In genomic region chr1:35857830-35858229, GRCh38 we compare ENCODE assay signal across 11 cellular contexts. TPM values are rescaled to one million over a fixed set of nuclear protein-coding genes. Genes with fewer than 3 reads are reported as not detected.
DNase-seq lines count a peak whose midpoint lies in the region; ATAC-seq and TF ChIP-seq lines count a peak whose summit lies in the region.
"Had no signal": no experiment of that assay in that cellular context is flagged by ENCODE, and none has a peak within 500 bp of the region (broad histone marks: within the 10 kb centered on the region; RNA-seq: fewer than 3 reads in every experiment).

No MANE protein-coding gene starts in this region.

- H3K9me3 Mint-ChIP-seq in activated naive CD4-positive, alpha-beta T cell treated with anti-CD3 and anti-CD28 coated beads, Interleukin-2, amount 50 U/mL, for 72 hours, result no peaks in the 10 kb centered on the region

- H3K79me2 ChIP-seq in MM.1S (ENCODE audit: low read length), result no peaks in the 10 kb centered on the region

- H3F3A ChIP-seq in MM.1S (ENCODE audit: insufficient read depth, low read length), result no peaks in the 10 kb centered on the region

- no peak overlapping the region for H3K27ac Mint-ChIP-seq in activated naive CD4-positive, alpha-beta T cell treated with anti-CD3 and anti-CD28 coated beads, Interleukin-2, amount 50 U/mL, for 72 hours

- no peak overlapping the region for H3K4me2 ChIP-seq in MM.1S (ENCODE audit: low read depth, low read length)

- H2AFZ ChIP-seq in MM.1S (ENCODE audit: low read length), result no peak overlapping the region

- in situ Hi-C loops in astrocyte of the spinal cord (cut with HindIII; ENCODE audit: low sequenced_read_pairs), result no loop called here

- H3K9me2 ChIP-seq in MM.1S (replicated peaks; ENCODE audit: insufficient read depth, low read length), result no peaks in the 10 kb centered on the region

- no peak overlapping the region for H3K27ac ChIP-seq in MM.1S (ENCODE audit: low read length)
- H3K27ac ChIP-seq: coronary artery had no signal

- no peaks in the 10 kb centered on the region for H3K27me3 ChIP-seq in GM06990 (replicated peaks; ENCODE audit: control insufficient read depth, insufficient read depth, low read length)
- no peaks in the 10 kb centered on the region for H3K27me3 ChIP-seq in MM.1S (replicated peaks; ENCODE audit: insufficient read depth, low read length)

- H3K36me3 Mint-ChIP-seq in activated naive CD4-positive, alpha-beta T cell treated with anti-CD3 and anti-CD28 coated beads, Interleukin-2, amount 50 U/mL, for 72 hours, result no peaks in the 10 kb centered on the region

- no peak for ATAC-seq in activated naive CD4-positive, alpha-beta T cell treated with anti-CD3 and anti-CD28 coated beads, Interleukin-2, amount 50 U/mL, for 72 hours
- ATAC-seq in HG02763 (IDR thresholded peaks at IDR 0.05; ENCODE audit: unreplicated experiment), result no peak
- no peak for ATAC-seq in GM21528 (IDR thresholded peaks at IDR 0.05; ENCODE audit: low FRiP score, unreplicated experiment)
- ATAC-seq: mucosa of descending colon had no signal

- no peaks in the 10 kb centered on the region for H3K9me3 ChIP-seq in MM.1S (replicated peaks; ENCODE audit: insufficient read depth, low read length)
- H3K9me3 ChIP-seq: mucosa of descending colon had no signal

- H3K4me3 ChIP-seq in GM06990 (replicated peaks; ENCODE audit: low read depth, low read length), result no peak overlapping the region
- no peak overlapping the region for H3K4me3 ChIP-seq in MM.1S (ENCODE audit: low read length)
- no peak overlapping the region for H3K4me3 ChIP-seq in astrocyte of the spinal cord (ENCODE audit: low read depth, low read length)
- H3K4me3 ChIP-seq: coronary artery, mucosa of descending colon had no signal

- DNase-seq in GM06990 (ENCODE audit: extremely low read depth, insufficient read length) (no peak), MM.1S (peak; percentile 28), astrocyte of the spinal cord (ENCODE audit: low read depth, low spot score) (peak; percentile 36), myocyte (ENCODE audit: low read depth) (peak; percentile 10)
- DNase-seq in activated CD8-positive, alpha-beta memory T cell treated with anti-CD3 and anti-CD28 coated beads, Interleukin-2, amount 50 U/mL, for 48 hours, result no peak
- no peak for DNase-seq in activated naive CD4-positive, alpha-beta T cell treated with anti-CD3 and anti-CD28 coated beads, Interleukin-2, amount 50 U/mL, for 72 hours (ENCODE audit: low spot score in 2 of 2)
- DNase-seq: activated CD4-positive, CD25-positive, alpha-beta regulatory T cell treated with anti-CD3 and anti-CD28 coated beads, Interleukin-2, amount 50 U/mL, for 72 hours had no signal

- no peaks in the 10 kb centered on the region for H3K36me3 ChIP-seq in GM06990 (ENCODE audit: control insufficient read depth, insufficient read depth, low read length)
- no peaks in the 10 kb centered on the region for H3K36me3 ChIP-seq in MM.1S (replicated peaks; ENCODE audit: insufficient read depth, low read length)

- H4K20me1 ChIP-seq in MM.1S (ENCODE audit: insufficient read depth, low read length), result no peaks in the 10 kb centered on the region

- H3K9ac ChIP-seq in MM.1S (ENCODE audit: low read length), result no peak overlapping the region

- no peaks in the 10 kb centered on the region for H3K4me1 ChIP-seq in MM.1S (ENCODE audit: low read length)

- TF ChIP-seq CTCF in GM06990 (IDR thresholded peaks at IDR 0.05; ENCODE audit: insufficient read depth, low read length, poor library complexity, severe bottlenecking) (peak; percentile 33), MM.1S (IDR thresholded peaks at IDR 0.05; ENCODE audit: low read length) (peak; percentile 23), astrocyte of the spinal cord (IDR thresholded peaks at IDR 0.05; ENCODE audit: low read depth, low read length) (peak; percentile 36)

RNA-seq across cellular contexts. Expression of gene AGO1, which starts 25.2 kb away (rescaled TPM):
- total RNA-seq in myocyte, result 7.3 and 9.6 TPM in 2 replicates
- polyA plus RNA-seq in myocyte (2012), result 12.1 TPM
- total RNA-seq in activated naive CD4-positive, alpha-beta T cell treated with anti-CD3 and anti-CD28 coated beads, Interleukin-2, amount 50 U/mL, for 72 hours, result 10 to 100 TPM; 31.6 to 35.4 TPM

RNA-seq across cellular contexts. Expression of gene AGO4, which starts 50.0 kb away (rescaled TPM):
- 12.7 and 14.1 TPM in 2 replicates for total RNA-seq in myocyte
- 9.5 TPM for polyA plus RNA-seq in myocyte (2012)
- 1 to 10 TPM; 3.9 to 6.5 TPM for total RNA-seq in activated naive CD4-positive, alpha-beta T cell treated with anti-CD3 and anti-CD28 coated beads, Interleukin-2, amount 50 U/mL, for 72 hours

Comparison
In these comparisons a context has a peak if more than half of its experiments do, and no peak if none do; other contexts are left out.
1. DNase-seq: peak in MM.1S (single experiment), astrocyte of the spinal cord (single experiment) and myocyte (single experiment); none in GM06990 (single experiment), activated CD8-positive, alpha-beta memory T cell treated with anti-CD3 and anti-CD28 coated beads, Interleukin-2, amount 50 U/mL, for 48 hours (single experiment) and activated naive CD4-positive, alpha-beta T cell treated with anti-CD3 and anti-CD28 coated beads, Interleukin-2, amount 50 U/mL, for 72 hours (0 of 2).
2. Peak in every context shown above with its lines, with median percentiles within 50 percentile points of each other: CTCF ChIP-seq.